In the genomic region with DNA sequence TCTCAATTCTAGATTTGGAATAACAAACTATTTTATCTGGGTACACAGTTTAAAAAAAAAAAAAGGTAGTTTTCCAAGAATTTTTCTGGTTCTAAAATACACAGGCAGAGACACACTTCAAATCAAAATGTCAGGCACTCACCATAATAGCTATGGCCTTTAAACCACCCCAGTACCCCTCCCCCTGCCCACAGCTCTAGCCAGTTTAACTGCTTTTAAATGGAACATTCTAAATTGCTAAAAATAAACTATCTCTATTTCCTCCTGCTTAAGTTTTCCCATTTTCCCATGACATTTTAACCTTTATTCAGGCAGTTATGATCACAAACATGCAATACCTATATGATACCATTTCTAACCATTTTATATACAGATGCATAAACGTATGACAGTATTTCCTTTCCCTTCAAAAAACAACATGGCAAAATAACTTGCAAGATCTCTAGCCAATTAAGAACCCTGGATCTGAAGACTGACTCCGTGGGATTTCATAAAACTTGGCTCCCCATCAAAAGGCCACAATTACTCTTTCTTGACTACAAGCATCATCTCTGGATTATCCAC, we compare ENCODE assay signal across 29 cellular contexts. TPM values are rescaled to one million over a fixed set of nuclear protein-coding genes. Genes with fewer than 3 reads are reported as not detected.
DNase-seq lines count a peak whose midpoint lies in the region; ATAC-seq, FAIRE-seq and TF ChIP-seq lines count a peak whose summit lies in the region.
"Had no signal": no experiment of that assay in that cellular context is flagged by ENCODE, and none has a peak within 500 bp of the region (broad histone marks: within the 10 kb centered on the region; RNA-seq: fewer than 3 reads in every experiment).

No MANE protein-coding gene starts in this region.

- peak; percentile 58 for FAIRE-seq in astrocyte (lab: Jason Lieb, UNC)
- FAIRE-seq: GM18507, GM19239, HepG2, TTC549 had no signal

- H3K4me1 ChIP-seq in GM23338 (ENCODE audit: insufficient read depth) = peaks cover 19% of the 10 kb centered on the region
- H3K4me1 ChIP-seq in astrocyte (ENCODE audit: insufficient read depth, low read length) = peaks cover 11% of the 10 kb centered on the region
- H3K4me1 ChIP-seq in skeletal muscle tissue (ENCODE audit: control insufficient read depth in 3 of 3, insufficient read depth in 3 of 3, low read length in 3 of 3) = peaks cover 25 to 36% (median 28%) of the 10 kb centered on the region in 3 donors

- H3K4me2 ChIP-seq in GM23338 = no peak overlapping the region
- H3K4me2 ChIP-seq in astrocyte (ENCODE audit: low read length) = no peak overlapping the region

- no peak overlapping the region for H2AFZ ChIP-seq in GM23338
- H2AFZ ChIP-seq in astrocyte (ENCODE audit: low read depth, low read length) = no peak overlapping the region

- H3K36me3 Mint-ChIP-seq in GM23338 (ENCODE audit: low read depth) (peaks cover 3% of the 10 kb centered on the region; the same call in 2 of the 3 replicates), astrocyte (ENCODE audit: low read depth, unreplicated experiment) (peaks cover 5% of the 10 kb centered on the region)

- H3K9me3 Mint-ChIP-seq in GM23338 = no peaks in the 10 kb centered on the region
- no peaks in the 10 kb centered on the region for H3K9me3 Mint-ChIP-seq in astrocyte (ENCODE audit: unreplicated experiment)
- H3K9me3 Mint-ChIP-seq: activated naive CD8-positive, alpha-beta T cell treated with anti-CD3 and anti-CD28 coated beads, Interleukin-2, amount 50 U/mL, for 24 hours; CD4-positive, alpha-beta T cell; H9; immature natural killer cell; naive thymus-derived CD8-positive, alpha-beta T cell; stimulated activated memory B cell treated with anti-CD40 and anti-IgM and Interleukin-4, amounts not matched to agents 10 μg/mL and 1 μg/mL and 100 μg/mL, for 72 hours had no signal

- H3K9ac ChIP-seq in astrocyte (ENCODE audit: low read length) (no peak overlapping the region), skeletal muscle tissue (ENCODE audit: low read depth in 1 of 3, low read length in 3 of 3) (no peak overlapping the region)

- H3K27me3 ChIP-seq in GM23338 (ENCODE audit: insufficient read depth) (no peaks in the 10 kb centered on the region), astrocyte (ENCODE audit: insufficient read depth, low read length) (no peaks in the 10 kb centered on the region), skeletal muscle tissue (ENCODE audit: control insufficient read depth in 3 of 3, insufficient read depth in 3 of 3, low read length in 3 of 3) (no peaks in the 10 kb centered on the region)
- H3K27me3 ChIP-seq: upper lobe of left lung had no signal

- H3K9me2 ChIP-seq in GM23338 (ENCODE audit: insufficient read depth) = no peaks in the 10 kb centered on the region

- no peak overlapping the region for H3K27ac ChIP-seq in GM23338 (ENCODE audit: low read depth)
- H3K27ac ChIP-seq in astrocyte (ENCODE audit: low read depth, low read length) = no peak overlapping the region
- peak overlapping the region; percentile 44 for H3K27ac ChIP-seq in skeletal muscle tissue (ENCODE audit: low read depth, low read length)
- H3K27ac ChIP-seq: psoas muscle, SK-N-MC had no signal

- H3K79me2 ChIP-seq in GM23338 (replicated peaks; ENCODE audit: insufficient read depth) (peaks cover 97% of the 10 kb centered on the region), astrocyte (ENCODE audit: insufficient read depth, low read length) (peaks cover 90% of the 10 kb centered on the region)

- H3K4me1 Mint-ChIP-seq in GM23338 = peaks cover 20% of the 10 kb centered on the region
- peaks cover 22% of the 10 kb centered on the region for H3K4me1 Mint-ChIP-seq in astrocyte (ENCODE audit: low read depth, unreplicated experiment)

- H3K36me3 ChIP-seq in GM23338 (ENCODE audit: insufficient read depth) (no peaks in the 10 kb centered on the region), astrocyte (ENCODE audit: insufficient read depth, low read length) (no peaks in the 10 kb centered on the region), skeletal muscle tissue (ENCODE audit: control insufficient read depth in 3 of 3, insufficient read depth in 3 of 3, low read length in 3 of 3) (no peaks in the 10 kb centered on the region)
- H3K36me3 ChIP-seq: upper lobe of left lung had no signal

- H3K9me3 ChIP-seq in astrocyte (ENCODE audit: insufficient read depth, low read depth, low read length) (no peaks in the 10 kb centered on the region), skeletal muscle tissue (ENCODE audit: control insufficient read depth in 3 of 3, low read length in 3 of 3) (no peaks in the 10 kb centered on the region)
- H3K9me3 ChIP-seq: psoas muscle, upper lobe of left lung had no signal

- DNase-seq in GM23338 (ENCODE audit: low spot score) (no peak), astrocyte (ENCODE audit: low read depth) (no peak), left ventricle myocardium superior (no peak), SW480 (ENCODE audit: low spot score) (no peak), kidney glomerular epithelial cell (lab: John Stamatoyannopoulos, UW) (no peak)
- DNase-seq: activated CD4-positive, alpha-beta T cell treated with anti-CD3 and anti-CD28 coated beads, Interleukin-2, amount 50 U/mL, for 4 hours; activated CD8-positive, alpha-beta memory T cell treated with anti-CD3 and anti-CD28 coated beads, Interleukin-2, amount 10 ng/mL, durations not matched to agents 7 days and 5 days; activated naive CD8-positive, alpha-beta T cell treated with anti-CD3 and anti-CD28 coated beads, Interleukin-2, amount 50 U/mL, for 24 hours; activated T-cell treated with anti-CD3 and anti-CD28 coated beads, Interleukin-2, amount 50 U/mL, for 48 hours; CD4-positive, alpha-beta T cell; H9; immature natural killer cell; naive thymus-derived CD8-positive, alpha-beta T cell; NCI-H1417 treated with DMSO at 0.1 percent for 48 hours; NCI-H2081; NCI-H226; NCI-H526 treated with DMSO at 0.1 percent for 48 hours; NK-92 treated with Interleukin-12 subunit alpha and Interleukin-12 subunit beta, amount 100 ng/mL, for 24 hours; occipital lobe; psoas muscle had no signal

- H4K20me1 ChIP-seq in GM23338 (replicated peaks; ENCODE audit: insufficient read depth) (peaks cover 42% of the 10 kb centered on the region), astrocyte (ENCODE audit: insufficient read depth, low read length) (peaks cover 79% of the 10 kb centered on the region)

- intact Hi-C loops in left ventricle myocardium superior (cut with micrococcal nuclease) = no loop called here

- H3K27ac Mint-ChIP-seq in GM23338 = peak overlapping the region; percentile 24; the same call in 1 of the 2 replicates
- H3K27ac Mint-ChIP-seq in astrocyte (ENCODE audit: unreplicated experiment) = no peak overlapping the region
- H3K27ac Mint-ChIP-seq: activated CD8-positive, alpha-beta memory T cell treated with anti-CD3 and anti-CD28 coated beads, Interleukin-2, amount 10 ng/mL, durations not matched to agents 7 days and 5 days; activated naive CD8-positive, alpha-beta T cell treated with anti-CD3 and anti-CD28 coated beads, Interleukin-2, amount 50 U/mL, for 24 hours; CD4-positive, alpha-beta T cell; stimulated activated memory B cell treated with anti-CD40 and anti-IgM and Interleukin-4, amounts not matched to agents 10 μg/mL and 1 μg/mL and 100 μg/mL, for 72 hours had no signal

- ATAC-seq in GM23338 = no peak
- peak; percentile 61 for ATAC-seq in left ventricle myocardium superior
- ATAC-seq in HG02870 (IDR thresholded peaks at IDR 0.05; ENCODE audit: unreplicated experiment) = no peak
- ATAC-seq: activated CD8-positive, alpha-beta memory T cell treated with anti-CD3 and anti-CD28 coated beads, Interleukin-2, amount 10 ng/mL, durations not matched to agents 7 days and 5 days; activated naive CD8-positive, alpha-beta T cell treated with anti-CD3 and anti-CD28 coated beads, Interleukin-2, amount 50 U/mL, for 24 hours; HepG2; naive thymus-derived CD8-positive, alpha-beta T cell; stimulated activated memory B cell treated with anti-CD40 and anti-IgM and Interleukin-4, amounts not matched to agents 10 μg/mL and 1 μg/mL and 100 μg/mL, for 72 hours had no signal

- H3K4me3 ChIP-seq in GM23338 (no peak overlapping the region), astrocyte (ENCODE audit: insufficient read depth, low read depth, low read length) (no peak overlapping the region), skeletal muscle tissue (ENCODE audit: low read length in 3 of 3) (no peak overlapping the region)
- H3K4me3 ChIP-seq: psoas muscle, SK-N-MC, upper lobe of left lung had no signal

- H3K27me3 Mint-ChIP-seq in GM23338 (ENCODE audit: insufficient read depth, low read depth, poor library complexity) (no peaks in the 10 kb centered on the region), astrocyte (ENCODE audit: low read depth, unreplicated experiment) (no peaks in the 10 kb centered on the region)
- H3K27me3 Mint-ChIP-seq: activated CD8-positive, alpha-beta memory T cell treated with anti-CD3 and anti-CD28 coated beads, Interleukin-2, amount 10 ng/mL, durations not matched to agents 7 days and 5 days; activated naive CD8-positive, alpha-beta T cell treated with anti-CD3 and anti-CD28 coated beads, Interleukin-2, amount 50 U/mL, for 24 hours; CD4-positive, alpha-beta T cell; naive thymus-derived CD8-positive, alpha-beta T cell; stimulated activated memory B cell treated with anti-CD40 and anti-IgM and Interleukin-4, amounts not matched to agents 10 μg/mL and 1 μg/mL and 100 μg/mL, for 72 hours had no signal

- no peak for TF ChIP-seq CTCF in GM23338 (conservative IDR thresholded peaks at IDR 0.05; ENCODE audit: low read depth in 2 of 2)
- TF ChIP-seq CTCF in astrocyte (IDR thresholded peaks at IDR 0.05; ENCODE audit: insufficient read depth, low read depth, low read length) = no peak

- H3K4me3 Mint-ChIP-seq in GM23338 (no peak overlapping the region), astrocyte (ENCODE audit: unreplicated experiment) (no peak overlapping the region)
- H3K4me3 Mint-ChIP-seq: activated CD8-positive, alpha-beta memory T cell treated with anti-CD3 and anti-CD28 coated beads, Interleukin-2, amount 10 ng/mL, durations not matched to agents 7 days and 5 days; activated naive CD8-positive, alpha-beta T cell treated with anti-CD3 and anti-CD28 coated beads, Interleukin-2, amount 50 U/mL, for 24 hours; CD4-positive, alpha-beta T cell; H9; immature natural killer cell; naive thymus-derived CD8-positive, alpha-beta T cell; stimulated activated memory B cell treated with anti-CD40 and anti-IgM and Interleukin-4, amounts not matched to agents 10 μg/mL and 1 μg/mL and 100 μg/mL, for 72 hours had no signal

- no peaks in the 10 kb centered on the region for H3F3A ChIP-seq in GM23338 (replicated peaks; ENCODE audit: low read depth)

TF ChIP-seq in GM23338, 12 proteins besides CTCF, POLR2A, EP300 and RAD21 (continues in another document):
- TF ChIP-seq EZH2phosphoT487 (IDR thresholded peaks at IDR 0.05; ENCODE audit: unreplicated experiment) (no peak), NANOG (IDR thresholded peaks at IDR 0.05; ENCODE audit: borderline replicate concordance) (no peak)

RNA-seq across cellular contexts. Expression of a gene that starts 46.3 kb away (rescaled TPM):
- 45.5 and 52.2 TPM in 2 replicates for total RNA-seq in GM23338 (2014; rRNA removed; shearing (Covaris generic))
- polyA plus RNA-seq in GM23338 (2016; fragmentation: Nextera tagmentation; extraction: Ambion mirVana) = 37.8 and 40.9 TPM in 2 replicates
- total RNA-seq in astrocyte = 60.2 and 69.3 TPM in 2 replicates
- 36.9 TPM for total RNA-seq in left ventricle myocardium superior
- total RNA-seq in skeletal muscle tissue = 11.0 TPM
